In the genomic region with DNA sequence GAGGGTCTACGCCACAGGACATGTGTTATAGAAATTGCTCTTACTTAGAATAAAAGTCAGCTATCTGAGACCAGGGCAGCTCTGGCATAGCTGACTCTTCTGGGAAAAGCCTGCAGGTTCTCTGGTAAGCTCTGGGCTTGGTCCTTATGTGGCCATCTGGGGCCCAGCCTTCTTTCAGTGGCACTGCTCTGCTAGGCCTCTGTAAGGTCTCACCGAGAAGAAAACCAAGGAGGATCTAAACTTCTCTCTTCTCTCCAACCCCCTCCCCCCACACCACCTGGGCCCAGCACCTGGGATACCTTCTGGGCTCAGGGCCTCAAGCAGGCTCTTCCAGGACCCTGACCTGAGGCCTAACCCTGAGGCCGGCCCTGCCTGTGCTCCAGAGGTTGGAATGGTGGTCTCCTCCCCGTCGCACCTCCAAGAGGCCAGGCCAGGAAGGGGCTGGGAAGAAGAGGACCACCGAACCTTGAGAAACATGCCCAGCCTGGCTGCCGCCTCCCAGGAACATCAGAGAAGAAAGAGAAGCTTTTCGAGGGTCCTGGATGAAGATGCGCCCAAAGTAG, we compare ENCODE assay signal across 23 cellular contexts.
"Had no signal": no experiment of that assay in that cellular context is flagged by ENCODE, and none has a peak within 500 bp of the region (broad histone marks: within the 10 kb centered on the region; RNA-seq: fewer than 3 reads in every experiment).

No MANE protein-coding gene starts in this region.

- H3K9me3 ChIP-seq: gastroesophageal sphincter, lower lobe of right lung, tibial artery, uterus had no signal

- H2AFZ ChIP-seq: neural progenitor cell had no signal

- H3K4me1 ChIP-seq: gastroesophageal sphincter, lower lobe of right lung, neural progenitor cell, uterus had no signal

- DNase-seq: activated B cell treated with CpG ODN at 0.5 μM for 24 hours; activated CD4-positive, alpha-beta T cell treated with anti-CD3 and anti-CD28 coated beads for 4 hours; activated CD4-positive, alpha-beta T cell treated with anti-CD3 and anti-CD28 coated beads, Interleukin-2, amount 50 U/mL, for 48 hours; activated CD8-positive, alpha-beta memory T cell treated with anti-CD3 and anti-CD28 coated beads, Interleukin-2, amount 50 U/mL, for 48 hours; activated naive CD4-positive, alpha-beta T cell treated with Interleukin-2 at 50 U/mL for 16 hours; activated naive CD8-positive, alpha-beta T cell treated with anti-CD3 and anti-CD28 coated beads for 36 hours; activated T-cell treated with anti-CD3 and anti-CD28 coated beads, Interleukin-2, amount 50 U/mL, for 4 hours; amniotic stem cell; cortex of kidney; endodermal cell; head of caudate nucleus; islet precursor cell; left colon; lower lobe of right lung; naive thymus-derived CD4-positive, alpha-beta T cell; stimulated activated CD4-positive, alpha-beta T cell treated with anti-CD3 and anti-CD28 coated beads, Interleukin-4, amount 100 ng/mL, for 24 hours; stimulated activated naive CD4-positive, alpha-beta T cell treated with Interleukin-2 at 50 U/mL for 16 hours; substantia nigra; T1000; tibial artery; uterus had no signal

- H3K27me3 ChIP-seq: gastroesophageal sphincter, neural progenitor cell, tibial artery, uterus had no signal

- H3K4me2 ChIP-seq: neural progenitor cell had no signal

- H3K4me3 ChIP-seq: gastroesophageal sphincter, lower lobe of right lung, neural progenitor cell, tibial artery, uterus had no signal

- H3K9ac ChIP-seq: neural progenitor cell had no signal

- ATAC-seq: activated T-cell treated with anti-CD3 and anti-CD28 coated beads, Interleukin-2, amount 50 U/mL, for 4 hours; gastroesophageal sphincter; left colon; lower lobe of right lung; naive thymus-derived CD4-positive, alpha-beta T cell had no signal

- H3K36me3 ChIP-seq: gastroesophageal sphincter, lower lobe of right lung, neural progenitor cell, tibial artery, uterus had no signal

- H3K27ac ChIP-seq: gastroesophageal sphincter, lower lobe of right lung, neural progenitor cell, uterus had no signal
